Comparison of ENCODE assay signal across 8 cellular contexts in genomic region chr5:38650540-38651275, GRCh38.
A peak's percentile ranks its signal among the peaks of the same experiment; 100 is the strongest.
DNase-seq lines count a peak whose midpoint lies in the region; ATAC-seq and TF ChIP-seq lines count a peak whose summit lies in the region.

No MANE protein-coding gene starts in this region.

- POLR2A ChIA-PET in IMR-90 (lab: Charles Lee; ENCODE audit: unreplicated experiment) = no interaction called here
- POLR2A ChIA-PET in activated CD8-positive, alpha-beta T cell treated with anti-CD3 and anti-CD28 coated beads, Interleukin-2, amount 10 ng/mL, durations not matched to agents 7 days and 5 days (lab: Charles Lee) = no interaction called here

- H3K9me3 ChIP-seq in IMR-90 (ENCODE audit: control insufficient read depth, insufficient read depth, low read length) = no peaks in the 10 kb centered on the region

- WGBS in IMR-90 (ENCODE audit: extremely low coverage in 2 of 2, insufficient read length in 1 of 2), 2 experiments = no CpG with 5 or more reads among the region's 13 CpGs

- no peak overlapping the region for H3K9ac ChIP-seq in IMR-90 (ENCODE audit: low read depth, low read length)

- no peak overlapping the region for H4K8ac ChIP-seq in IMR-90 (ENCODE audit: low read depth in 2 of 2, low read length in 2 of 2)

- H2AK5ac ChIP-seq in IMR-90 (ENCODE audit: low read depth, low read length) = no peak overlapping the region

- no peak overlapping the region for H3K4ac ChIP-seq in IMR-90 (ENCODE audit: low read depth, low read length)

- H4K20me1 ChIP-seq in IMR-90 (ENCODE audit: insufficient read depth, low read length) = no peaks in the 10 kb centered on the region

- H3K4me1 Mint-ChIP-seq in activated CD8-positive, alpha-beta T cell treated with anti-CD3 and anti-CD28 coated beads, Interleukin-2, amount 10 ng/mL, durations not matched to agents 7 days and 5 days (ENCODE audit: low read depth) = peaks cover 6% of the 10 kb centered on the region
- peaks cover 10% of the 10 kb centered on the region for H3K4me1 Mint-ChIP-seq in stimulated activated memory B cell treated with anti-CD40 and anti-IgM and Interleukin-4, amounts not matched to agents 10 μg/mL and 1 μg/mL and 100 μg/mL, for 72 hours

- no peak overlapping the region for H2BK5ac ChIP-seq in IMR-90 (ENCODE audit: low read depth, low read length, poor library complexity, severe bottlenecking)

- TF ChIP-seq RAD21 in IMR-90 (IDR thresholded peaks at IDR 0.05; ENCODE audit: low read length) = no peak

- no peaks in the 10 kb centered on the region for H3K36me3 Mint-ChIP-seq in activated CD8-positive, alpha-beta T cell treated with anti-CD3 and anti-CD28 coated beads, Interleukin-2, amount 10 ng/mL, durations not matched to agents 7 days and 5 days (ENCODE audit: low read depth)
- no peaks in the 10 kb centered on the region for H3K36me3 Mint-ChIP-seq in stimulated activated memory B cell treated with anti-CD40 and anti-IgM and Interleukin-4, amounts not matched to agents 10 μg/mL and 1 μg/mL and 100 μg/mL, for 72 hours

- H3K4me1 ChIP-seq in IMR-90 (ENCODE audit: control insufficient read depth, insufficient read depth, low read length) = peaks cover 2% of the 10 kb centered on the region; the same call in 1 of the 2 replicates

- H2BK20ac ChIP-seq in IMR-90 (ENCODE audit: low read depth, low read length) = no peak overlapping the region

- H3K4me3 ChIP-seq in IMR-90 (ENCODE audit: insufficient read depth, low read depth, low read length) = no peak overlapping the region

- H4K5ac ChIP-seq in IMR-90 (ENCODE audit: low read depth, low read length) = no peak overlapping the region; the same call in 1 of the 2 replicates

- no peak overlapping the region for H2AFZ ChIP-seq in IMR-90 (replicated peaks; ENCODE audit: low read length, poor library complexity)

- BruUV-seq in IMR-90 (replicated peaks; lab: Mats Ljungman, UMichigan) = no TSS peak

- H2BK120ac ChIP-seq in IMR-90 (ENCODE audit: low read depth, low read length) = no peak overlapping the region

- H3K18ac ChIP-seq in IMR-90 (ENCODE audit: low read depth, low read length) = no peak overlapping the region

- dilution Hi-C loops in IMR-90 (cut with HindIII; ENCODE audit: low sequenced_read_pairs, unreplicated experiment) = no loop called here

- H3K14ac ChIP-seq in IMR-90 (replicated peaks; ENCODE audit: low read depth, low read length) = no peak overlapping the region

- H3K9me1 ChIP-seq in IMR-90 (ENCODE audit: insufficient read depth, low read length) = no peaks in the 10 kb centered on the region

- H2BK15ac ChIP-seq in IMR-90 (ENCODE audit: low read depth, low read length) = no peak overlapping the region

- H3K4me2 ChIP-seq in IMR-90 (ENCODE audit: low read depth, low read length) = peak overlapping the region; percentile 43; the same call in 1 of the 2 replicates

- no peak overlapping the region for H3K27ac ChIP-seq in IMR-90 (ENCODE audit: insufficient read depth, low read length)
- H3K27ac ChIP-seq in caudate nucleus (ENCODE audit: low read depth, low read length) = no peak overlapping the region

- H3K27ac Mint-ChIP-seq in activated CD8-positive, alpha-beta T cell treated with anti-CD3 and anti-CD28 coated beads, Interleukin-2, amount 10 ng/mL, durations not matched to agents 7 days and 5 days = no peak overlapping the region
- H3K27ac Mint-ChIP-seq in stimulated activated memory B cell treated with anti-CD40 and anti-IgM and Interleukin-4, amounts not matched to agents 10 μg/mL and 1 μg/mL and 100 μg/mL, for 72 hours = no peak overlapping the region

- intact Hi-C loops in IMR-90 (cut with micrococcal nuclease) = no loop called here

- in situ Hi-C loops in IMR-90 (cut with MboI; ENCODE audit: low sequenced_read_pairs) = no loop called here

- no peak for TF ChIP-seq POLR2A in IMR-90 (IDR thresholded peaks at IDR 0.05; ENCODE audit: low read depth, low read length)

- ATAC-seq in IMR-90 (ENCODE audit: low read depth) (peak; percentile 72), GM18867 (IDR thresholded peaks at IDR 0.05; ENCODE audit: unreplicated experiment) (no peak)
- no peak for ATAC-seq in activated CD8-positive, alpha-beta T cell treated with anti-CD3 and anti-CD28 coated beads, Interleukin-2, amount 10 ng/mL, durations not matched to agents 7 days and 5 days
- no peak for ATAC-seq in stimulated activated memory B cell treated with anti-CD40 and anti-IgM and Interleukin-4, amounts not matched to agents 10 μg/mL and 1 μg/mL and 100 μg/mL, for 72 hours

- CTCF ChIA-PET in IMR-90 (lab: Yijun Ruan, JAX) = interaction anchor here (0.6 kb wide), 1 partner anchor 171 kb away, joined by 3 read pairs; no protein-coding TSS in a partner anchor
- CTCF ChIA-PET in activated CD8-positive, alpha-beta T cell treated with anti-CD3 and anti-CD28 coated beads, Interleukin-2, amount 10 ng/mL, durations not matched to agents 7 days and 5 days (lab: Charles Lee) = interaction anchor here (1.0 kb wide), 1 partner anchor 209 kb away, joined by 4 read pairs; no protein-coding TSS in a partner anchor

- H3K56ac ChIP-seq in IMR-90 (ENCODE audit: extremely low read depth, insufficient read depth, low read length) = no peak overlapping the region

- no peak overlapping the region for H4K91ac ChIP-seq in IMR-90 (ENCODE audit: insufficient read depth, low read depth, low read length)

- H3K4me3 Mint-ChIP-seq in activated CD8-positive, alpha-beta T cell treated with anti-CD3 and anti-CD28 coated beads, Interleukin-2, amount 10 ng/mL, durations not matched to agents 7 days and 5 days = peak overlapping the region; percentile 31
- H3K4me3 Mint-ChIP-seq in stimulated activated memory B cell treated with anti-CD40 and anti-IgM and Interleukin-4, amounts not matched to agents 10 μg/mL and 1 μg/mL and 100 μg/mL, for 72 hours = no peak overlapping the region

- H3K36me3 ChIP-seq in IMR-90 (ENCODE audit: control insufficient read depth, insufficient read depth, low read length) = no peaks in the 10 kb centered on the region

- no peaks in the 10 kb centered on the region for H3K79me1 ChIP-seq in IMR-90 (ENCODE audit: low read depth in 1 of 2, low read length in 2 of 2)

- H3K9me3 Mint-ChIP-seq in activated CD8-positive, alpha-beta T cell treated with anti-CD3 and anti-CD28 coated beads, Interleukin-2, amount 10 ng/mL, durations not matched to agents 7 days and 5 days (ENCODE audit: insufficient read depth) = no peaks in the 10 kb centered on the region
- H3K9me3 Mint-ChIP-seq in stimulated activated memory B cell treated with anti-CD40 and anti-IgM and Interleukin-4, amounts not matched to agents 10 μg/mL and 1 μg/mL and 100 μg/mL, for 72 hours = no peaks in the 10 kb centered on the region

- DNase-seq in COLO829 (ENCODE audit: low spot score) = peak; percentile 13
- DNase-seq in IMR-90 = peak; percentile 20
- DNase-seq in activated CD8-positive, alpha-beta T cell treated with anti-CD3 and anti-CD28 coated beads, Interleukin-2, amount 10 ng/mL, durations not matched to agents 7 days and 5 days = no peak
- DNase-seq in kidney tubule cell (ENCODE audit: low spot score) = peak; percentile 61
- no peak for DNase-seq in caudate nucleus (lab: John Stamatoyannopoulos, UW)
- DNase-seq in ecto neural progenitor cell (ENCODE audit: low spot score) = no peak

- H3K23ac ChIP-seq in IMR-90 (ENCODE audit: low read depth, low read length) = no peak overlapping the region

- TF ChIP-seq CTCF in IMR-90 (conservative IDR thresholded peaks at IDR 0.05; ENCODE audit: low read depth, low read length) = no peak

- H3K27me3 ChIP-seq in IMR-90 (ENCODE audit: control insufficient read depth, insufficient read depth, low read length) = peaks cover 1% of the 10 kb centered on the region

- no peaks in the 10 kb centered on the region for H3K27me3 Mint-ChIP-seq in activated CD8-positive, alpha-beta T cell treated with anti-CD3 and anti-CD28 coated beads, Interleukin-2, amount 10 ng/mL, durations not matched to agents 7 days and 5 days (ENCODE audit: low read depth)
- peaks cover 12% of the 10 kb centered on the region for H3K27me3 Mint-ChIP-seq in stimulated activated memory B cell treated with anti-CD40 and anti-IgM and Interleukin-4, amounts not matched to agents 10 μg/mL and 1 μg/mL and 100 μg/mL, for 72 hours

- H2AK9ac ChIP-seq in IMR-90 (replicated peaks; ENCODE audit: low read depth, low read length, poor library complexity) = no peak overlapping the region

TF ChIP-seq in IMR-90, 13 proteins besides CTCF, POLR2A, EP300 and RAD21:
- TF ChIP-seq MAFK (IDR thresholded peaks at IDR 0.05; ENCODE audit: low read depth, low read length) (no peak), RCOR1 (IDR thresholded peaks at IDR 0.05; ENCODE audit: insufficient replicate concordance, low read length) (no peak), MXI1 (IDR thresholded peaks at IDR 0.05; ENCODE audit: borderline replicate concordance, low read depth, low read length) (no peak), FOS (IDR thresholded peaks at IDR 0.05; ENCODE audit: low read depth, low read length) (no peak), MAZ (IDR thresholded peaks at IDR 0.05; ENCODE audit: borderline replicate concordance, low read depth, low read length) (no peak), ELK1 (IDR thresholded peaks at IDR 0.05; ENCODE audit: borderline replicate concordance, low read depth, low read length) (no peak), NFE2L2 (IDR thresholded peaks at IDR 0.05; ENCODE audit: low read depth, low read length) (no peak), SMC3 (IDR thresholded peaks at IDR 0.05; ENCODE audit: low read depth, low read length) (no peak), CEBPB (IDR thresholded peaks at IDR 0.05; ENCODE audit: low read depth, low read length) (no peak), RFX5 (IDR thresholded peaks at IDR 0.05; ENCODE audit: low read depth, low read length) (no peak), CHD1 (IDR thresholded peaks at IDR 0.05; ENCODE audit: low read depth, low read length) (no peak), BHLHE40 (IDR thresholded peaks at IDR 0.05; ENCODE audit: low read depth, low read length) (no peak)
- TF ChIP-seq, protein P1, sequence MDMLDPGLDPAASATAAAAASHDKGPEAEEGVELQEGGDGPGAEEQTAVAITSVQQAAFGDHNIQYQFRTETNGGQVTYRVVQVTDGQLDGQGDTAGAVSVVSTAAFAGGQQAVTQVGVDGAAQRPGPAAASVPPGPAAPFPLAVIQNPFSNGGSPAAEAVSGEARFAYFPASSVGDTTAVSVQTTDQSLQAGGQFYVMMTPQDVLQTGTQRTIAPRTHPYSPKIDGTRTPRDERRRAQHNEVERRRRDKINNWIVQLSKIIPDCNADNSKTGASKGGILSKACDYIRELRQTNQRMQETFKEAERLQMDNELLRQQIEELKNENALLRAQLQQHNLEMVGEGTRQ (IDR thresholded peaks at IDR 0.05; ENCODE audit: low read depth, low read length) = no peak

Comparison
In these comparisons a context has a peak if more than half of its experiments do, and no peak if none do; other contexts are left out.
1. DNase-seq: peak in COLO829 (single experiment), IMR-90 (single experiment) and kidney tubule cell (single experiment); none in activated CD8-positive, alpha-beta T cell treated with anti-CD3 and anti-CD28 coated beads, Interleukin-2, amount 10 ng/mL, durations not matched to agents 7 days and 5 days (single experiment), caudate nucleus (0 of 61) and ecto neural progenitor cell (single experiment).